Comparison of ENCODE assay signal across 8 cellular contexts in genomic region chr1:202810615-202811295, GRCh38. TPM values are rescaled to one million over a fixed set of nuclear protein-coding genes. Genes with fewer than 3 reads are reported as not detected.
DNase-seq lines count a peak whose midpoint lies in the region; ATAC-seq lines count a peak whose summit lies in the region.

TSS of gene PCAT6 (plus strand) at chr1:202810954.

- ATAC-seq in HG03439 (IDR thresholded peaks at IDR 0.05; ENCODE audit: unreplicated experiment) (peak; percentile 80), left lobe of liver (peak; percentile 90)

- DNase-seq in Ammon's horn (ENCODE audit: low spot score), result peak; percentile 94
- DNase-seq in GM19238 (ENCODE audit: insufficient read length, low spot score), result peak; percentile 93
- peak; percentile 63 for DNase-seq in NCI-H524 treated with DMSO at 0.1 percent for 48 hours (lab: John Stamatoyannopoulos, UW)
- peak; percentile 91 for DNase-seq in activated CD4-positive, alpha-beta T cell treated with anti-CD3 and anti-CD28 coated beads, Interleukin-2, amount 10 ng/mL, durations not matched to agents 7 days and 5 days
- peak; percentile 97 for DNase-seq in dedifferentiated amniotic fluid mesenchymal stem cell (ENCODE audit: extremely low spot score)
- peak; percentile 95 for DNase-seq in left lobe of liver (ENCODE audit: low spot score)
- peak; percentile 89 for DNase-seq in stimulated activated CD4-positive, alpha-beta T cell treated with anti-CD3 and anti-CD28 coated beads, Interleukin-1b, Interleukin-23, amount 100 ng/mL, for 48 hours

- peaks cover 39% of the 10 kb centered on the region for H3K4me1 Mint-ChIP-seq in activated CD4-positive, alpha-beta T cell treated with anti-CD3 and anti-CD28 coated beads, Interleukin-2, amount 10 ng/mL, durations not matched to agents 7 days and 5 days

- peak within 1 kb of the TSS; percentile 89 for H3K27ac Mint-ChIP-seq in activated CD4-positive, alpha-beta T cell treated with anti-CD3 and anti-CD28 coated beads, Interleukin-2, amount 10 ng/mL, durations not matched to agents 7 days and 5 days

- CTCF ChIA-PET in activated CD4-positive, alpha-beta T cell treated with anti-CD3 and anti-CD28 coated beads, Interleukin-2, amount 10 ng/mL, durations not matched to agents 7 days and 5 days (lab: Charles Lee), result interaction anchor here (0.7 to 1.4 kb wide), 3 partner anchors 19 to 44 kb away, joined by 3 read pairs; no protein-coding TSS in a partner anchor

- H3K9me3 Mint-ChIP-seq in activated CD4-positive, alpha-beta T cell treated with anti-CD3 and anti-CD28 coated beads, Interleukin-2, amount 10 ng/mL, durations not matched to agents 7 days and 5 days, result no peaks in the 10 kb centered on the region

- H3K27me3 Mint-ChIP-seq in activated CD4-positive, alpha-beta T cell treated with anti-CD3 and anti-CD28 coated beads, Interleukin-2, amount 10 ng/mL, durations not matched to agents 7 days and 5 days, result peaks cover 33% of the 10 kb centered on the region

- peaks cover 3% of the 10 kb centered on the region for H3K36me3 Mint-ChIP-seq in activated CD4-positive, alpha-beta T cell treated with anti-CD3 and anti-CD28 coated beads, Interleukin-2, amount 10 ng/mL, durations not matched to agents 7 days and 5 days (ENCODE audit: low read depth)

- POLR2A ChIA-PET in activated CD4-positive, alpha-beta T cell treated with anti-CD3 and anti-CD28 coated beads, Interleukin-2, amount 10 ng/mL, durations not matched to agents 7 days and 5 days (lab: Charles Lee), result no interaction called here

- peak within 1 kb of the TSS; percentile 91 for H3K4me3 Mint-ChIP-seq in activated CD4-positive, alpha-beta T cell treated with anti-CD3 and anti-CD28 coated beads, Interleukin-2, amount 10 ng/mL, durations not matched to agents 7 days and 5 days

RNA-seq across cellular contexts. Expression of gene PCAT6, which starts in this region (rescaled TPM):
- under 1 TPM in 1 of 2 experiments, not detected in 1; 0.29 TPM for total RNA-seq in activated CD4-positive, alpha-beta T cell treated with anti-CD3 and anti-CD28 coated beads, Interleukin-2, amount 10 ng/mL, durations not matched to agents 7 days and 5 days
- total RNA-seq in left lobe of liver, result 0.65 TPM

Comparison
In these comparisons a context has a peak if more than half of its experiments do, and no peak if none do; other contexts are left out.
1. Peak in every context shown above with its lines: DNase-seq and ATAC-seq.
2. Peak in DNase-seq in activated CD4-positive, alpha-beta T cell treated with anti-CD3 and anti-CD28 coated beads, Interleukin-2, amount 10 ng/mL, durations not matched to agents 7 days and 5 days; RNA of the gene not detected or under 1 TPM.
3. Peak in DNase-seq and ATAC-seq in left lobe of liver; RNA of the gene not detected or under 1 TPM.